9 cellular contexts compared by ENCODE assay signal in genomic region chr10:13816195-13816926, GRCh38.
DNase-seq lines count a peak whose midpoint lies in the region; ATAC-seq, FAIRE-seq and TF ChIP-seq lines count a peak whose summit lies in the region.
"Had no signal": no experiment of that assay in that cellular context is flagged by ENCODE, and none has a peak within 500 bp of the region (broad histone marks: within the 10 kb centered on the region; RNA-seq: fewer than 3 reads in every experiment).

No MANE protein-coding gene starts in this region.

- POLR2A ChIA-PET in HEK293T (lab: Yijun Ruan, JAX) = no interaction called here

- ATAC-seq in sciatic nerve (peak; percentile 91), HG03108 (IDR thresholded peaks at IDR 0.05; ENCODE audit: unreplicated experiment) (no peak)

- CTCF ChIA-PET in HEK293T (lab: Yijun Ruan, JAX) = no interaction called here

- peak; percentile 55 for DNase-seq in HEK293T (ENCODE audit: extremely low spot score)
- DNase-seq in T1000 (lab: John Stamatoyannopoulos, UW) = peak; percentile 52
- DNase-seq in frontal cortex (ENCODE audit: low spot score in 2 of 2) = peak; percentile 59 to 67
- peak; percentile 76 for DNase-seq in sciatic nerve (ENCODE audit: low spot score)
- DNase-seq in NCI-H2171 treated with DMSO at 0.1 percent for 48 hours (lab: John Stamatoyannopoulos, UW) = no peak
- DNase-seq in effector CD8-positive, alpha-beta T cell (lab: John Stamatoyannopoulos, UW) = no peak
- DNase-seq in posterior vena cava (ENCODE audit: low spot score) = no peak
- DNase-seq: naive B cell had no signal

- intact Hi-C loops in sciatic nerve (cut with DNase I) (no loop called here), posterior vena cava (cut with DNase I) (no loop called here)

- no peak for FAIRE-seq in frontal cortex (lab: Jason Lieb, UNC)

TF ChIP-seq in HEK293T, 16 proteins besides CTCF, POLR2A, EP300 and RAD21:
- TF ChIP-seq ELF4 (IDR thresholded peaks at IDR 0.05) (no peak), L3MBTL2 (conservative IDR thresholded peaks at IDR 0.05) (no peak), FOXK2 (IDR thresholded peaks at IDR 0.05) (no peak), LEF1 (IDR thresholded peaks at IDR 0.05; ENCODE audit: borderline replicate concordance) (no peak), NFRKB (IDR thresholded peaks at IDR 0.05) (no peak), BHLHE40 (IDR thresholded peaks at IDR 0.05; ENCODE audit: borderline replicate concordance) (no peak), TARDBP (IDR thresholded peaks at IDR 0.05) (no peak)
- TF ChIP-seq, protein P1, sequence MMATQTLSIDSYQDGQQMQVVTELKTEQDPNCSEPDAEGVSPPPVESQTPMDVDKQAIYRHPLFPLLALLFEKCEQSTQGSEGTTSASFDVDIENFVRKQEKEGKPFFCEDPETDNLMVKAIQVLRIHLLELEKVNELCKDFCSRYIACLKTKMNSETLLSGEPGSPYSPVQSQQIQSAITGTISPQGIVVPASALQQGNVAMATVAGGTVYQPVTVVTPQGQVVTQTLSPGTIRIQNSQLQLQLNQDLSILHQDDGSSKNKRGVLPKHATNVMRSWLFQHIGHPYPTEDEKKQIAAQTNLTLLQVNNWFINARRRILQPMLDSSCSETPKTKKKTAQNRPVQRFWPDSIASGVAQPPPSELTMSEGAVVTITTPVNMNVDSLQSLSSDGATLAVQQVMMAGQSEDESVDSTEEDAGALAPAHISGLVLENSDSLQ (IDR thresholded peaks at IDR 0.05) = peak; percentile 69

Comparison
In these comparisons a context has a peak if more than half of its experiments do, and no peak if none do; other contexts are left out.
1. DNase-seq: peak in HEK293T (single experiment), T1000 (single experiment), frontal cortex (2 of 2) and sciatic nerve (single experiment); none in NCI-H2171 treated with DMSO at 0.1 percent for 48 hours (single experiment), effector CD8-positive, alpha-beta T cell (single experiment) and posterior vena cava (single experiment).